Comparison of ENCODE assay signal across 9 cellular contexts in genomic region chr19:927044-927706, GRCh38. TPM values are rescaled to one million over a fixed set of nuclear protein-coding genes. Genes with fewer than 3 reads are reported as not detected.
DNase-seq lines count a peak whose midpoint lies in the region.
"Had no signal": no experiment of that assay in that cellular context is flagged by ENCODE, and none has a peak within 500 bp of the region (broad histone marks: within the 10 kb centered on the region; RNA-seq: fewer than 3 reads in every experiment).

No MANE protein-coding gene starts in this region.

- no peaks in the 10 kb centered on the region for H3K36me3 Mint-ChIP-seq in activated naive CD8-positive, alpha-beta T cell treated with anti-CD3 and anti-CD28 coated beads for 36 hours
- no peaks in the 10 kb centered on the region for H3K36me3 Mint-ChIP-seq in stimulated activated naive CD8-positive, alpha-beta T cell treated with anti-CD3 and anti-CD28 coated beads, Interleukin-15, Interleukin-2, amounts not matched to agents 100 ng/mL and 50 ng/mL, for 24 hours (ENCODE audit: low read depth)

- H3K4me1 Mint-ChIP-seq in activated naive CD8-positive, alpha-beta T cell treated with anti-CD3 and anti-CD28 coated beads for 36 hours = peaks cover 3% of the 10 kb centered on the region
- H3K4me1 Mint-ChIP-seq in stimulated activated naive CD8-positive, alpha-beta T cell treated with anti-CD3 and anti-CD28 coated beads, Interleukin-15, Interleukin-2, amounts not matched to agents 100 ng/mL and 50 ng/mL, for 24 hours (ENCODE audit: low read depth) = peaks cover 2% of the 10 kb centered on the region

- peak overlapping the region; percentile 77 for H3K4me3 ChIP-seq in iPS-18c (ENCODE audit: insufficient read depth, low read depth, low read length)

- H3K27me3 Mint-ChIP-seq in activated naive CD8-positive, alpha-beta T cell treated with anti-CD3 and anti-CD28 coated beads for 36 hours = peaks cover 5% of the 10 kb centered on the region
- H3K27me3 Mint-ChIP-seq in stimulated activated naive CD8-positive, alpha-beta T cell treated with anti-CD3 and anti-CD28 coated beads, Interleukin-15, Interleukin-2, amounts not matched to agents 100 ng/mL and 50 ng/mL, for 24 hours = no peaks in the 10 kb centered on the region

- peak; percentile 31 for DNase-seq in stimulated activated CD4-positive, alpha-beta T cell treated with anti-CD3 and anti-CD28 coated beads, Interleukin-15, amount 100 ng/mL, for 24 hours
- DNase-seq in stimulated activated CD4-positive, alpha-beta T cell treated with anti-CD3 and anti-CD28 coated beads, Interleukin-1b, Interleukin-23, amount 100 ng/mL, for 48 hours = no peak
- DNase-seq in activated naive CD8-positive, alpha-beta T cell treated with anti-CD3 and anti-CD28 coated beads for 36 hours = no peak
- DNase-seq in NCI-H2081 (lab: John Stamatoyannopoulos, UW) = no peak
- no peak for DNase-seq in stimulated activated CD4-positive, alpha-beta T cell treated with anti-CD3 and anti-CD28 coated beads, Interleukin-12 subunit alpha, Interleukin-12 subunit beta, amount 100 ng/mL, for 4 hours
- DNase-seq in DMS79 (lab: John Stamatoyannopoulos, UW) = no peak

- H3K4me3 Mint-ChIP-seq in activated naive CD8-positive, alpha-beta T cell treated with anti-CD3 and anti-CD28 coated beads for 36 hours = peak overlapping the region; percentile 71
- peak overlapping the region; percentile 69 for H3K4me3 Mint-ChIP-seq in stimulated activated naive CD8-positive, alpha-beta T cell treated with anti-CD3 and anti-CD28 coated beads, Interleukin-15, Interleukin-2, amounts not matched to agents 100 ng/mL and 50 ng/mL, for 24 hours

- no peaks in the 10 kb centered on the region for H3K9me3 ChIP-seq in iPS-18c (ENCODE audit: control insufficient read depth, insufficient read depth, low read length)

- H3K9me3 Mint-ChIP-seq in activated naive CD8-positive, alpha-beta T cell treated with anti-CD3 and anti-CD28 coated beads for 36 hours = no peaks in the 10 kb centered on the region
- H3K9me3 Mint-ChIP-seq in stimulated activated naive CD8-positive, alpha-beta T cell treated with anti-CD3 and anti-CD28 coated beads, Interleukin-15, Interleukin-2, amounts not matched to agents 100 ng/mL and 50 ng/mL, for 24 hours = no peaks in the 10 kb centered on the region

- H3K27ac Mint-ChIP-seq in activated naive CD8-positive, alpha-beta T cell treated with anti-CD3 and anti-CD28 coated beads for 36 hours = no peak overlapping the region
- H3K27ac Mint-ChIP-seq in stimulated activated naive CD8-positive, alpha-beta T cell treated with anti-CD3 and anti-CD28 coated beads, Interleukin-15, Interleukin-2, amounts not matched to agents 100 ng/mL and 50 ng/mL, for 24 hours = no peak overlapping the region

RNA-seq across cellular contexts. Expression of gene ARID3A, which starts 1.3 kb away (rescaled TPM):
- 10 to 100 TPM; 10.2 to 11.8 TPM for total RNA-seq in activated naive CD8-positive, alpha-beta T cell treated with anti-CD3 and anti-CD28 coated beads for 36 hours

RNA-seq across cellular contexts. Expression of gene KISS1R, which starts 10.0 kb away (rescaled TPM):
- total RNA-seq in activated naive CD8-positive, alpha-beta T cell treated with anti-CD3 and anti-CD28 coated beads for 36 hours = 10 to 100 TPM; 12.2 to 13.3 TPM

RNA-seq across cellular contexts. Expression of gene R3HDM4, which starts 14.2 kb away (rescaled TPM):
- 10 to 100 TPM; 50.5 to 51.7 TPM for total RNA-seq in activated naive CD8-positive, alpha-beta T cell treated with anti-CD3 and anti-CD28 coated beads for 36 hours

RNA-seq across cellular contexts. Expression of gene RNU6-9, which starts 33.9 kb away (rescaled TPM):
- total RNA-seq in activated naive CD8-positive, alpha-beta T cell treated with anti-CD3 and anti-CD28 coated beads for 36 hours = not detected
- total RNA-seq: glomerular endothelial cell had no signal

RNA-seq across cellular contexts. Expression of gene MED16, which starts 34.2 kb away (rescaled TPM):
- total RNA-seq in activated naive CD8-positive, alpha-beta T cell treated with anti-CD3 and anti-CD28 coated beads for 36 hours = 10 to 100 TPM; 39.8 to 40.3 TPM
